Comparison of ENCODE assay signal across 20 cellular contexts in the genomic region with DNA sequence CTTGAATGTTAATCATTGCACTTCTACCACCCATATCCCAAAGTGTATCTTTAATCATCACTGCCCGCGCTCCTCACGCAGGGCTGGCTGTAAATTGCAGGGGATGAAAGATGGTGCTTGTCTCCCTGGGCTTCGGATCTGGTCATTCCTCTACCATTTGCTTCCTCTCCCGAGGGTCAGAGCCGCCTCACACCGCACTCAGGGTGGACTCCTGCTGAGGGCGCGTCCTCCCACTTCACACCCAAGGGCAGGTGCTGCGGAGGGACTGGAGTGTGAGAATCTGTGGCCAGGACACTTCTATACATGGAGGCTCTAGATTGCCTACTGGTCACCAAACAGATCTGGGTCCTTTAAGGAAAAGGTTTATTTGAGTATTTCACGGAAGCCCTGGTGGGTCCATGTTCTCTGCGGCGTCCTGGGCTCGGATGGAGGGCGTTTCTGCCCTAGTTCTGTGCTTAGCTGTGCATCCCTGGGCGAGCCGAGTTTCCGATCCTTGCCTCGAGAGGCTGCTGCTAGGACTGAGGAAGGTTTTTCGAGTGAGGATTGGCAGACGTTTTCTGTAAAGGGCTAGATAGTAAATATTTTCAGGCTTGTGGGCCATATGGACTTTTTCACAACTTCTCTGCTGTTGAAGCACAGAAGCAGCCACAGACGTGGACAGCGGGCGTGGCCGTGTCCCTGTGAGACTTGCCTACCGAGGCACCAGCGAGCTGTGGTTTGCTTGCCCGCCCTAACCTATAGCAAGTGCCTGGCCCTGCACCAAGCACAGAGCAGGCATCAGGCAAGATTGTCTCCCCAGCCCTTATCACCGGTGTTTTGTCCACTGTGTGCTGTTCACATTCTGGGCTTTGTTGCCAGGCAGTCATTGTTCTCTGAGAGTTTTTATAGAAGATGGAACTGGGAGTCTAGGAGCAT.
DNase-seq lines count a peak whose midpoint lies in the region; ATAC-seq, FAIRE-seq and TF ChIP-seq lines count a peak whose summit lies in the region.
"Had no signal": no experiment of that assay in that cellular context is flagged by ENCODE, and none has a peak within 500 bp of the region (broad histone marks: within the 10 kb centered on the region; RNA-seq: fewer than 3 reads in every experiment).

No MANE protein-coding gene starts in this region.

- H3K27ac Mint-ChIP-seq in T-helper 1 cell treated with Interleukin-12 subunit alpha and Interleukin-12 subunit beta and Interleukin-4 antibody, amounts not matched to agents 30 μg/mL and 1 μg/mL, for 36 hours: peak overlapping the region; percentile 57
- H3K27ac Mint-ChIP-seq in glutamatergic neuron (ENCODE audit: unreplicated experiment): no peak overlapping the region
- H3K27ac Mint-ChIP-seq: CD4-positive, alpha-beta T cell; HFFc6 had no signal

- H3K9me3 ChIP-seq in neuronal stem cell (replicated peaks in 1 of 2; ENCODE audit: control insufficient read depth in 2 of 2, insufficient read depth in 1 of 2, low read depth in 1 of 2, low read length in 2 of 2): no peaks in the 10 kb centered on the region
- H3K9me3 ChIP-seq: BE2C had no signal

- DNase-seq in T-helper 1 cell: no peak
- no peak for DNase-seq in bronchial epithelial cell (ENCODE audit: low read depth)
- peak; percentile 6 for DNase-seq in glutamatergic neuron
- no peak for DNase-seq in neuronal stem cell (ENCODE audit: low spot score)
- DNase-seq in Kasumi-1 (lab: John Stamatoyannopoulos, UW): no peak
- DNase-seq: BE2C; CD4-positive, alpha-beta T cell; EL; GOT3; HFFc6; NCI-H1417 treated with DMSO at 0.1 percent for 48 hours; NCI-H1930; NCI-H446; NCI-H69; NK-92 treated with Interleukin-12 subunit alpha and Interleukin-12 subunit beta, amount 100 ng/mL, for 24 hours had no signal

- H3K4ac ChIP-seq in neuronal stem cell (ENCODE audit: low read length): no peak overlapping the region

- no peak overlapping the region for H2BK5ac ChIP-seq in neuronal stem cell (ENCODE audit: low read length)

- peak overlapping the region; percentile 68 for H3K23ac ChIP-seq in neuronal stem cell (ENCODE audit: low read depth, low read length, poor library complexity)

- ATAC-seq in HG02973 (IDR thresholded peaks at IDR 0.05; ENCODE audit: unreplicated experiment) (no peak), HG02884 (IDR thresholded peaks at IDR 0.05; ENCODE audit: unreplicated experiment) (no peak)

- peaks cover 1% of the 10 kb centered on the region for H3K36me3 Mint-ChIP-seq in T-helper 1 cell treated with Interleukin-12 subunit alpha and Interleukin-12 subunit beta and Interleukin-4 antibody, amounts not matched to agents 30 μg/mL and 1 μg/mL, for 36 hours (ENCODE audit: low read depth)
- H3K36me3 Mint-ChIP-seq in glutamatergic neuron (ENCODE audit: unreplicated experiment): no peaks in the 10 kb centered on the region

- H4K91ac ChIP-seq in neuronal stem cell (ENCODE audit: low read depth, low read length, poor library complexity): no peak overlapping the region

- no peak overlapping the region for H3K27ac ChIP-seq in neuronal stem cell (replicated peaks; ENCODE audit: low read length)
- H3K27ac ChIP-seq: 22Rv1 had no signal

- H3K14ac ChIP-seq in neuronal stem cell (ENCODE audit: low read length): no peak overlapping the region

- no CpG with 5 or more reads among the region's 29 CpGs for WGBS in neuronal stem cell (ENCODE audit: extremely low coverage in 2 of 2, insufficient read length in 2 of 2, insufficient replicate concordance in 1 of 2), 2 donors

- H3K4me1 ChIP-seq in neuronal stem cell (ENCODE audit: control insufficient read depth in 2 of 2, insufficient read depth in 1 of 2, low read depth in 1 of 2, low read length in 2 of 2): peaks cover 7 to 9% of the 10 kb centered on the region in 2 donors
- H3K4me1 ChIP-seq: BE2C had no signal

- H3K9ac ChIP-seq in neuronal stem cell (ENCODE audit: low read depth, low read length, poor library complexity): no peak overlapping the region

- no peak overlapping the region for H3K4me3 ChIP-seq in bronchial epithelial cell (ENCODE audit: low read depth, low read length)
- no peak overlapping the region for H3K4me3 ChIP-seq in neuronal stem cell (ENCODE audit: low read length in 2 of 2)

- H2BK12ac ChIP-seq in neuronal stem cell (ENCODE audit: low read length): no peak overlapping the region

- H3K36me3 ChIP-seq in bronchial epithelial cell (ENCODE audit: control insufficient read depth, insufficient read depth, low read length): peaks cover 4% of the 10 kb centered on the region
- peaks cover 0 to 2% of the 10 kb centered on the region in 2 donors for H3K36me3 ChIP-seq in neuronal stem cell (replicated peaks in 1 of 2; ENCODE audit: control insufficient read depth in 2 of 2, insufficient read depth in 2 of 2, low read length in 2 of 2)
- H3K36me3 ChIP-seq: BE2C had no signal

- no peaks in the 10 kb centered on the region for H3K9me3 Mint-ChIP-seq in T-helper 1 cell treated with Interleukin-12 subunit alpha and Interleukin-12 subunit beta and Interleukin-4 antibody, amounts not matched to agents 30 μg/mL and 1 μg/mL, for 36 hours
- peaks cover 8% of the 10 kb centered on the region for H3K9me3 Mint-ChIP-seq in glutamatergic neuron (ENCODE audit: unreplicated experiment)
- H3K9me3 Mint-ChIP-seq: CD4-positive, alpha-beta T cell; HFFc6 had no signal

- TF ChIP-seq CTCF in bronchial epithelial cell (IDR thresholded peaks at IDR 0.05; ENCODE audit: insufficient read depth, low read length, severe bottlenecking) (no peak), glutamatergic neuron (IDR thresholded peaks at IDR 0.05; ENCODE audit: partially characterized antibody, unreplicated experiment) (no peak)

- no peak overlapping the region for H2AFZ ChIP-seq in neuronal stem cell (ENCODE audit: low read length)

- FAIRE-seq in bronchial epithelial cell (lab: Jason Lieb, UNC): peak; percentile 13
- FAIRE-seq: HTR-8/SVneo had no signal

- no peak overlapping the region for H3K4me3 Mint-ChIP-seq in T-helper 1 cell treated with Interleukin-12 subunit alpha and Interleukin-12 subunit beta and Interleukin-4 antibody, amounts not matched to agents 30 μg/mL and 1 μg/mL, for 36 hours
- H3K4me3 Mint-ChIP-seq in glutamatergic neuron (ENCODE audit: unreplicated experiment): no peak overlapping the region
- H3K4me3 Mint-ChIP-seq: CD4-positive, alpha-beta T cell; HFFc6 had no signal

- H3K27me3 Mint-ChIP-seq in T-helper 1 cell treated with Interleukin-12 subunit alpha and Interleukin-12 subunit beta and Interleukin-4 antibody, amounts not matched to agents 30 μg/mL and 1 μg/mL, for 36 hours (ENCODE audit: low read depth): no peaks in the 10 kb centered on the region
- H3K27me3 Mint-ChIP-seq in glutamatergic neuron (ENCODE audit: unreplicated experiment): peaks cover 11% of the 10 kb centered on the region
- H3K27me3 Mint-ChIP-seq: CD4-positive, alpha-beta T cell had no signal

- H3K18ac ChIP-seq in neuronal stem cell (ENCODE audit: low read length): peak overlapping the region; percentile 65

- H3K79me1 ChIP-seq in neuronal stem cell (ENCODE audit: low read depth, low read length): no peaks in the 10 kb centered on the region

- H3K4me2 ChIP-seq in neuronal stem cell (ENCODE audit: insufficient read depth, low read length, poor library complexity, severe bottlenecking): no peak overlapping the region

- no peak overlapping the region for H2AK5ac ChIP-seq in neuronal stem cell (ENCODE audit: low read depth, low read length)

- no peak overlapping the region for H4K8ac ChIP-seq in neuronal stem cell (ENCODE audit: low read depth, low read length)

- H3K4me1 Mint-ChIP-seq in T-helper 1 cell treated with Interleukin-12 subunit alpha and Interleukin-12 subunit beta and Interleukin-4 antibody, amounts not matched to agents 30 μg/mL and 1 μg/mL, for 36 hours (ENCODE audit: low read depth): peaks cover 12% of the 10 kb centered on the region
- H3K4me1 Mint-ChIP-seq in glutamatergic neuron (ENCODE audit: low read depth, unreplicated experiment): peaks cover 13% of the 10 kb centered on the region

- no peak overlapping the region for H2BK120ac ChIP-seq in neuronal stem cell (ENCODE audit: low read depth, low read length)

- H2BK15ac ChIP-seq in neuronal stem cell (ENCODE audit: low read length): no peak overlapping the region

- H3K27me3 ChIP-seq in bronchial epithelial cell (ENCODE audit: control insufficient read depth, insufficient read depth, low read length): no peaks in the 10 kb centered on the region
- H3K27me3 ChIP-seq in neuronal stem cell (ENCODE audit: control insufficient read depth in 3 of 3, insufficient read depth in 3 of 3, low read depth in 1 of 3, low read length in 3 of 3): no peaks in the 10 kb centered on the region
- H3K27me3 ChIP-seq: BE2C had no signal
